Comparison of ENCODE assay signal across 30 cellular contexts in the genomic region with DNA sequence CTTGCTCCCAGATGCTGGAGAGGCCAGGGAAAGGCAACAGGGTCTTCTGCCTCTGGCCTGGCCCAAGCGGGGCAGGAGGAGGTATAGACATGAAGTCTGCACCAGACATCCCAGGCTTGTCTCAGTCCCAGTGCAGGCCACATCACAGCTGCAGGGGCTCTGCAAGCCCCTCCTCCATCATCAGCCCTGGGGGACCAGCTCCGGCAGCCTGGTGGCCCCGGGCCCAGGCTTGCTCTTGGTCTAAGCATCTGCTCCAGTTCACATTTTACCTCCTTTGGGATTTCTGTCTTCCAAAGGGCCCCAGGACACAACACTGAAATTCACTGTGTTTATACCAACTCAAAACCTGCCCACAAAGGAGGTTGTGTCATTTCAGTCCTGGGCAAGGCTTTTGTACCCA.
"Had no signal": no experiment of that assay in that cellular context is flagged by ENCODE, and none has a peak within 500 bp of the region (broad histone marks: within the 10 kb centered on the region; RNA-seq: fewer than 3 reads in every experiment).

No MANE protein-coding gene starts in this region.

- H3K36me3 ChIP-seq: adrenal gland, esophagus muscularis mucosa, gastrocnemius medialis, WERI-Rb-1 had no signal

- H3K27ac ChIP-seq: adrenal gland, body of pancreas, esophagus muscularis mucosa, foreskin keratinocyte, gastrocnemius medialis, WERI-Rb-1 had no signal

- DNase-seq: activated B cell treated with CpG ODN at 0.5 μM for 24 hours; activated CD4-positive, alpha-beta T cell treated with anti-CD3 and anti-CD28 coated beads for 48 hours; activated CD4-positive, alpha-beta T cell treated with anti-CD3 and anti-CD28 coated beads, Interleukin-2, amount 50 U/mL, for 1 hour; activated CD4-positive, alpha-beta T cell treated with anti-CD3 and anti-CD28 coated beads, Interleukin-2, amount 50 U/mL, for 48 hours; activated CD8-positive, alpha-beta memory T cell treated with anti-CD3 and anti-CD28 coated beads for 24 hours; activated CD8-positive, alpha-beta T cell treated with anti-CD3 and anti-CD28 coated beads for 36 hours; activated effector memory CD4-positive, alpha-beta T cell treated with anti-CD3 and anti-CD28 coated beads, Interleukin-2, amount 50 U/mL, for 16 hours; activated naive CD4-positive, alpha-beta T cell treated with anti-CD3 and anti-CD28 coated beads for 36 hours; activated naive CD8-positive, alpha-beta T cell treated with anti-CD3 and anti-CD28 coated beads for 36 hours; activated naive CD8-positive, alpha-beta T cell treated with anti-CD3 and anti-CD28 coated beads, Interleukin-2, amount 50 U/mL, for 24 hours; activated T-cell treated with anti-CD3 and anti-CD28 coated beads, Interleukin-2, amount 50 U/mL, for 4 hours; adrenal gland; amygdala; aorta; body of pancreas; caudate nucleus; cortex of kidney; dermis blood vessel endothelial cell; effector CD4-positive, alpha-beta T cell; effector memory CD8-positive, alpha-beta T cell; erythroblast; foreskin keratinocyte; gastrocnemius medialis; glutamatergic neuron; T-helper 1 cell; T-helper 17 cell; T1000; WERI-Rb-1 had no signal

- ATAC-seq: activated CD4-positive, CD25-positive, alpha-beta regulatory T cell treated with anti-CD3 and anti-CD28 coated beads, Interleukin-2, amount 50 U/mL, for 24 hours; activated CD8-positive, alpha-beta T cell treated with anti-CD3 and anti-CD28 coated beads for 36 hours; activated naive CD8-positive, alpha-beta T cell treated with anti-CD3 and anti-CD28 coated beads, Interleukin-2, amount 50 U/mL, for 24 hours; activated T-cell treated with anti-CD3 and anti-CD28 coated beads, Interleukin-2, amount 50 U/mL, for 4 hours; body of pancreas; effector memory CD8-positive, alpha-beta T cell; foreskin keratinocyte; gastrocnemius medialis; T-helper 17 cell had no signal

- H3K27me3 ChIP-seq: adrenal gland, body of pancreas, esophagus muscularis mucosa, foreskin keratinocyte, gastrocnemius medialis had no signal

- H3K4me3 ChIP-seq: adrenal gland, body of pancreas, esophagus muscularis mucosa, gastrocnemius medialis had no signal

- H3K4me1 ChIP-seq: adrenal gland, body of pancreas, esophagus muscularis mucosa, foreskin keratinocyte, gastrocnemius medialis had no signal

- H3K9me3 ChIP-seq: adrenal gland, body of pancreas, esophagus muscularis mucosa, gastrocnemius medialis had no signal
